ENCODE assay signal across 13 cellular contexts in genomic region chr1:2135866-2136265, GRCh38. TPM values are rescaled to one million over a fixed set of nuclear protein-coding genes. Genes with fewer than 3 reads are reported as not detected.
DNase-seq lines count a peak whose midpoint lies in the region; ATAC-seq, FAIRE-seq and TF ChIP-seq lines count a peak whose summit lies in the region.
"Had no signal": no experiment of that assay in that cellular context is flagged by ENCODE, and none has a peak within 500 bp of the region (broad histone marks: within the 10 kb centered on the region; RNA-seq: fewer than 3 reads in every experiment).

No MANE protein-coding gene starts in this region.

- H3K4me3 ChIP-seq in Caco-2 (ENCODE audit: low read depth, low read length) (no peak overlapping the region), kidney (ENCODE audit: low read length in 2 of 2) (no peak overlapping the region), skeletal muscle tissue (ENCODE audit: low read length in 3 of 3) (no peak overlapping the region)
- H3K4me3 ChIP-seq: mucosa of descending colon had no signal

- H3K4me3 Mint-ChIP-seq in Caco-2 (ENCODE audit: unreplicated experiment), result peak overlapping the region; percentile 65
- H3K4me3 Mint-ChIP-seq in activated T-helper 17 cell treated with anti-CD3 and anti-CD28 coated beads, Interleukin-2, amount 50 U/mL, for 72 hours, result no peak overlapping the region
- H3K4me3 Mint-ChIP-seq: activated CD4-positive, alpha-beta T cell treated with anti-CD3 and anti-CD28 coated beads, Interleukin-2, amount 10 ng/mL, durations not matched to agents 24 days and 14 days had no signal

- H3K27ac ChIP-seq in kidney (ENCODE audit: low read depth in 2 of 2, low read length in 2 of 2) (no peak overlapping the region), skeletal muscle tissue (ENCODE audit: low read depth, low read length) (peak overlapping the region; percentile 25)
- H3K27ac ChIP-seq: C4-2B had no signal

- H3K27me3 ChIP-seq in Caco-2 (replicated peaks; ENCODE audit: control insufficient read depth, insufficient read depth, low read length) (no peaks in the 10 kb centered on the region), skeletal muscle tissue (ENCODE audit: control insufficient read depth in 3 of 3, insufficient read depth in 3 of 3, low read length in 3 of 3) (peaks cover 26 to 48% (median 37%) of the 10 kb centered on the region in 3 donors)

- no peak for DNase-seq in Caco-2
- DNase-seq in kidney, result peak; percentile 66
- DNase-seq in cerebellar nuclear complex (lab: John Stamatoyannopoulos, UW), result no peak
- no peak for DNase-seq in GDM1 (lab: John Stamatoyannopoulos, UW)
- DNase-seq: activated CD4-positive, alpha-beta T cell treated with anti-CD3 and anti-CD28 coated beads, Interleukin-2, amount 10 ng/mL, durations not matched to agents 24 days and 14 days; activated naive CD4-positive, alpha-beta T cell treated with Interleukin-2 at 50 U/mL for 16 hours; NCI-H1048 had no signal

- H3K27me3 Mint-ChIP-seq in Caco-2 (ENCODE audit: insufficient read depth, unreplicated experiment), result no peaks in the 10 kb centered on the region
- H3K27me3 Mint-ChIP-seq in activated T-helper 17 cell treated with anti-CD3 and anti-CD28 coated beads, Interleukin-2, amount 50 U/mL, for 72 hours, result no peaks in the 10 kb centered on the region

- FAIRE-seq in kidney (lab: Jason Lieb, UNC), result no peak

- H3K9ac ChIP-seq in kidney (ENCODE audit: low read length in 2 of 2) (no peak overlapping the region), skeletal muscle tissue (ENCODE audit: low read depth in 1 of 3, low read length in 3 of 3) (no peak overlapping the region)

- H3K9me3 ChIP-seq in Caco-2 (no peaks in the 10 kb centered on the region), kidney (ENCODE audit: control insufficient read depth in 1 of 2, low read length in 2 of 2) (no peaks in the 10 kb centered on the region), skeletal muscle tissue (ENCODE audit: control insufficient read depth in 3 of 3, low read length in 3 of 3) (no peaks in the 10 kb centered on the region)
- H3K9me3 ChIP-seq: mucosa of descending colon had no signal

- POLR2A ChIA-PET in Caco-2 (lab: Charles Lee), result interaction anchor here (0.9 kb wide), 1 partner anchor 85 kb away, joined by 4 read pairs; no protein-coding TSS in a partner anchor

- CTCF ChIA-PET in Caco-2 (lab: Charles Lee), result interaction anchor here (0.9 to 1.0 kb wide), 2 partner anchors 27 to 39 kb away, joined by 5 to 7 read pairs; no protein-coding TSS in a partner anchor

- H3K9me3 Mint-ChIP-seq in Caco-2 (ENCODE audit: unreplicated experiment), result no peaks in the 10 kb centered on the region
- H3K9me3 Mint-ChIP-seq in activated T-helper 17 cell treated with anti-CD3 and anti-CD28 coated beads, Interleukin-2, amount 50 U/mL, for 72 hours, result no peaks in the 10 kb centered on the region
- H3K9me3 Mint-ChIP-seq: activated CD4-positive, alpha-beta T cell treated with anti-CD3 and anti-CD28 coated beads, Interleukin-2, amount 10 ng/mL, durations not matched to agents 24 days and 14 days had no signal

- peaks cover 18% of the 10 kb centered on the region for H3K4me1 Mint-ChIP-seq in Caco-2 (ENCODE audit: low read depth, unreplicated experiment)
- peaks cover 3% of the 10 kb centered on the region for H3K4me1 Mint-ChIP-seq in activated T-helper 17 cell treated with anti-CD3 and anti-CD28 coated beads, Interleukin-2, amount 50 U/mL, for 72 hours

- intact Hi-C loops in Caco-2 (cut with micrococcal nuclease; ENCODE audit: unreplicated experiment) (no loop called here), kidney (cut with DNase I) (no loop called here)

- no peak for ATAC-seq in activated T-helper 17 cell treated with anti-CD3 and anti-CD28 coated beads, Interleukin-2, amount 50 U/mL, for 72 hours (replicated peaks)
- ATAC-seq in HG03025 (IDR thresholded peaks at IDR 0.05; ENCODE audit: low FRiP score, unreplicated experiment) (no peak), HG03108 (IDR thresholded peaks at IDR 0.05; ENCODE audit: unreplicated experiment) (no peak)
- ATAC-seq: mucosa of descending colon had no signal

- peaks cover 39% of the 10 kb centered on the region for H3K36me3 Mint-ChIP-seq in Caco-2 (ENCODE audit: insufficient read depth, unreplicated experiment)
- no peaks in the 10 kb centered on the region for H3K36me3 Mint-ChIP-seq in activated T-helper 17 cell treated with anti-CD3 and anti-CD28 coated beads, Interleukin-2, amount 50 U/mL, for 72 hours (ENCODE audit: low read depth)

- peaks cover 1% of the 10 kb centered on the region; the same call in 1 of the 2 replicates for H3K36me3 ChIP-seq in Caco-2 (ENCODE audit: control insufficient read depth, insufficient read depth, low read length)
- no peaks in the 10 kb centered on the region for H3K36me3 ChIP-seq in kidney (ENCODE audit: control insufficient read depth in 1 of 2, insufficient read depth in 2 of 2, low read length in 2 of 2)
- no peaks in the 10 kb centered on the region for H3K36me3 ChIP-seq in skeletal muscle tissue (ENCODE audit: control insufficient read depth in 3 of 3, insufficient read depth in 3 of 3, low read length in 3 of 3)

- peak overlapping the region; percentile 98 for H3K27ac Mint-ChIP-seq in Caco-2 (ENCODE audit: unreplicated experiment)
- peak overlapping the region; percentile 18 for H3K27ac Mint-ChIP-seq in activated T-helper 17 cell treated with anti-CD3 and anti-CD28 coated beads, Interleukin-2, amount 50 U/mL, for 72 hours
- H3K27ac Mint-ChIP-seq: activated CD4-positive, alpha-beta T cell treated with anti-CD3 and anti-CD28 coated beads, Interleukin-2, amount 10 ng/mL, durations not matched to agents 24 days and 14 days had no signal

- H3K4me1 ChIP-seq in Caco-2 (peaks cover 51% of the 10 kb centered on the region), kidney (ENCODE audit: control insufficient read depth in 1 of 2, insufficient read depth in 1 of 2, low read depth in 1 of 2, low read length in 2 of 2) (peaks cover 5 to 21% of the 10 kb centered on the region in 2 donors), skeletal muscle tissue (ENCODE audit: control insufficient read depth in 3 of 3, insufficient read depth in 3 of 3, low read length in 3 of 3) (peaks cover 7 to 16% (median 11%) of the 10 kb centered on the region in 3 donors)

- no TSS peak for BruUV-seq in Caco-2 (replicated peaks; lab: Mats Ljungman, UMichigan)

- no peak for TF ChIP-seq CTCF in Caco-2 (IDR thresholded peaks at IDR 0.05; ENCODE audit: insufficient read depth in 1 of 2, low read depth in 1 of 2, low read length in 1 of 2, severe bottlenecking in 1 of 2, unreplicated experiment in 1 of 2)
- TF ChIP-seq CTCF in kidney (IDR thresholded peaks at IDR 0.05; ENCODE audit: borderline replicate concordance, extremely low read depth, insufficient read depth), result no peak

RNA-seq across cellular contexts. Expression of gene FAAP20, which starts 58.7 kb away (rescaled TPM):
- 62.5 and 72.4 TPM in 2 replicates for total RNA-seq in Caco-2 (2022)
- 10 to 100 TPM; 56.7 to 68.3 TPM for total RNA-seq in activated T-helper 17 cell treated with anti-CD3 and anti-CD28 coated beads, Interleukin-2, amount 50 U/mL, for 72 hours
- 69.0 TPM for total RNA-seq in kidney
- polyA plus RNA-seq in kidney (ENCODE audit: insufficient read depth, low read depth, low replicate concordance), result 109 TPM
- total RNA-seq in skeletal muscle tissue, result 13.0 TPM
